ENCODE assay signal across 11 cellular contexts in the genomic region with DNA sequence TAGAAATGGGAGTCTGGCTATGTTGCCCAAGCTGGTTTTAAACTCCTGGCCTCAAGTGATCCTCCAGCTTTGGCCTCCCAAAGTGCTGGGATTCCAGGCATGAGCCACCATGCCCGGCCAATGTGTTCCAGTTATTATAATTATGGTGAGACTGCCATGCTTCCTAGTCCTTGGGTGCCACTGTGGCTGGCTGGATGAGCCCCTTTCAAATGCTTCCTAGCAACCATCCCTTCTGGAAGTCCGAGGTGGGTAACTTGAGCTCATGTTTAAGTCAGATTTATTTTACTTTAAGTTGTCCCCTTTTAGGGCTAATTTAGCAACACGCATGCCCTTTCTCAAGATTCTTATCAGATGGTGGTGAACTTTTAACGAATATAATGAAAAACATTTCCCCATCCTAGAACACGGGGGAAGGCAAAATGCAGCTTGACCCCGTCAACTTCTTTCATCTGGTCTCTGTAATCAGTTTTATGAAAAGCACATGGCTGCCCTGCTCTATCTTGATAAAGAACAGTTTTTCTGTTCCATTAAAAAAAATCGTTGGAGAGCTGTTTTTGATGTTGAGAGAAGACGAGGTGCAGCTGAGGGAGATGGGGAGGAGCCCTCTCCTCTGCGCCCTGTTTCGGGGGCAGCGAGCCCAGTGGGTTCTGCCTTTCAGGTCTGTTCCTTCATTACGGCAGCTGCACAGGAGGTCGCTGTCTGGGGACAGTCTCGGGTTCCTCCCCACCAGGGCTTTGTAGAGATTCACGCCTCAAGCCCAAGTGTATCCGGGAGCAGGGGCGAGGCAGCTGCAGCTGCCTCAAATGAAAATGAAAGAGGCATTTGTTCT.
DNase-seq lines count a peak whose midpoint lies in the region; ATAC-seq and TF ChIP-seq lines count a peak whose summit lies in the region.
"Had no signal": no experiment of that assay in that cellular context is flagged by ENCODE, and none has a peak within 500 bp of the region (broad histone marks: within the 10 kb centered on the region; RNA-seq: fewer than 3 reads in every experiment).

No MANE protein-coding gene starts in this region.

- no peak overlapping the region for H3K18ac ChIP-seq in mesendoderm (ENCODE audit: low read length)

- POLR2A ChIA-PET in CD4-positive, alpha-beta T cell (lab: Charles Lee) = interaction anchor here (1.2 kb wide), 1 partner anchor 24 kb away, joined by 3 read pairs; no protein-coding TSS in a partner anchor
- POLR2A ChIA-PET in naive thymus-derived CD8-positive, alpha-beta T cell (lab: Charles Lee) = interaction anchor here (0.9 to 1.8 kb wide), 3 partner anchors 9 to 25 kb away, joined by 3 to 7 read pairs (median 4); no protein-coding TSS in a partner anchor

- no CpG with 5 or more reads among the region's 17 CpGs for WGBS in mesendoderm (ENCODE audit: extremely low coverage, insufficient coverage, low lambda C conversion rate)

- no peak overlapping the region for H4K8ac ChIP-seq in mesendoderm (ENCODE audit: low read depth, low read length)

- CTCF ChIA-PET in CD4-positive, alpha-beta T cell (lab: Charles Lee) = interaction anchor here (2.6 kb wide), 1 partner anchor 9 kb away, joined by 9 read pairs; no protein-coding TSS in a partner anchor

- no peaks in the 10 kb centered on the region for H3K36me3 Mint-ChIP-seq in CD4-positive, alpha-beta T cell (ENCODE audit: low read depth)
- peaks cover 21% of the 10 kb centered on the region for H3K36me3 Mint-ChIP-seq in T-helper 1 cell treated with Interleukin-12 subunit alpha and Interleukin-12 subunit beta and Interleukin-4 antibody, amounts not matched to agents 30 μg/mL and 1 μg/mL, for 36 hours (ENCODE audit: low read depth)
- H3K36me3 Mint-ChIP-seq in naive thymus-derived CD8-positive, alpha-beta T cell = peaks cover 0 to 6% (median 4%) of the 10 kb centered on the region in 3 donors
- H3K36me3 Mint-ChIP-seq: CD14-positive monocyte had no signal

- ATAC-seq in CD4-positive, alpha-beta T cell (ENCODE audit: poor library complexity) = peak; percentile 73
- peak; percentile 85 to 91 for ATAC-seq in naive thymus-derived CD8-positive, alpha-beta T cell

- H3K79me2 ChIP-seq in mesendoderm (ENCODE audit: control insufficient read depth, insufficient read depth, low read length) = no peaks in the 10 kb centered on the region

- peaks cover 30% of the 10 kb centered on the region for H3K4me1 Mint-ChIP-seq in CD4-positive, alpha-beta T cell (ENCODE audit: low read depth)
- H3K4me1 Mint-ChIP-seq in T-helper 1 cell treated with Interleukin-12 subunit alpha and Interleukin-12 subunit beta and Interleukin-4 antibody, amounts not matched to agents 30 μg/mL and 1 μg/mL, for 36 hours (ENCODE audit: low read depth) = peaks cover 43% of the 10 kb centered on the region
- peaks cover 14 to 31% (median 24%) of the 10 kb centered on the region in 4 donors for H3K4me1 Mint-ChIP-seq in naive thymus-derived CD8-positive, alpha-beta T cell
- H3K4me1 Mint-ChIP-seq: CD14-positive monocyte had no signal

- no peak overlapping the region for H2AK5ac ChIP-seq in mesendoderm (ENCODE audit: low read length)

- peak in 7 of 10 experiments; percentile 10 to 41 (median 22) for DNase-seq in CD4-positive, alpha-beta T cell
- DNase-seq in activated gamma-delta T cell treated with anti-CD3 and anti-CD28 coated beads, Interleukin-2, amount 50 U/mL, for 16 hours (ENCODE audit: low read depth) = peak; percentile 31
- peak in 4 of 10 donors; percentile 15 to 32 (median 24) for DNase-seq in naive thymus-derived CD8-positive, alpha-beta T cell
- no peak for DNase-seq in NCI-H146 treated with DMSO at 0.1 percent for 48 hours (lab: John Stamatoyannopoulos, UW; ENCODE audit: unreplicated experiment)
- DNase-seq in mesendoderm = no peak
- no peak for DNase-seq in GM03348 (ENCODE audit: low spot score)
- no peak for DNase-seq in SKM-1 (lab: John Stamatoyannopoulos, UW; ENCODE audit: unreplicated experiment)
- DNase-seq: cerebellar nuclear complex, NCI-H1436 had no signal

- no peak overlapping the region for H3K9ac ChIP-seq in mesendoderm (ENCODE audit: low read length)

- no peak overlapping the region for H3K56ac ChIP-seq in mesendoderm (ENCODE audit: low read length)

- H3K23ac ChIP-seq in mesendoderm (ENCODE audit: low read length) = no peak overlapping the region

- H3K4me1 ChIP-seq in mesendoderm (ENCODE audit: control insufficient read depth, low read depth, low read length) = no peaks in the 10 kb centered on the region

- H2BK5ac ChIP-seq in mesendoderm (ENCODE audit: low read length) = no peak overlapping the region

- peaks cover 3% of the 10 kb centered on the region for H3K9me3 Mint-ChIP-seq in CD4-positive, alpha-beta T cell
- H3K9me3 Mint-ChIP-seq in T-helper 1 cell treated with Interleukin-12 subunit alpha and Interleukin-12 subunit beta and Interleukin-4 antibody, amounts not matched to agents 30 μg/mL and 1 μg/mL, for 36 hours = peaks cover 17% of the 10 kb centered on the region
- H3K9me3 Mint-ChIP-seq in naive thymus-derived CD8-positive, alpha-beta T cell = peaks cover 0 to 13% (median 8%) of the 10 kb centered on the region in 9 donors

- H2BK15ac ChIP-seq in mesendoderm (replicated peaks; ENCODE audit: low read depth) = no peak overlapping the region

- H3K4me3 ChIP-seq in mesendoderm (ENCODE audit: low read length) = no peak overlapping the region

- intact Hi-C loops in CD4-positive, alpha-beta T cell (cut with DNase I, micrococcal nuclease) = no loop called here

- no peak overlapping the region for H4K5ac ChIP-seq in mesendoderm (ENCODE audit: low read length)

- no peaks in the 10 kb centered on the region for H3K9me3 ChIP-seq in CD4-positive, alpha-beta T cell (ENCODE audit: control insufficient read depth, low read length)

- H3K27ac Mint-ChIP-seq in CD4-positive, alpha-beta T cell = peak overlapping the region; percentile 83
- H3K27ac Mint-ChIP-seq in T-helper 1 cell treated with Interleukin-12 subunit alpha and Interleukin-12 subunit beta and Interleukin-4 antibody, amounts not matched to agents 30 μg/mL and 1 μg/mL, for 36 hours = peak overlapping the region; percentile 80
- H3K27ac Mint-ChIP-seq in naive thymus-derived CD8-positive, alpha-beta T cell = peak overlapping the region; percentile 72 to 95 (median 90)
- H3K27ac Mint-ChIP-seq: CD14-positive monocyte had no signal

- no peaks in the 10 kb centered on the region for H3K27me3 Mint-ChIP-seq in CD4-positive, alpha-beta T cell
- peaks cover 14% of the 10 kb centered on the region for H3K27me3 Mint-ChIP-seq in T-helper 1 cell treated with Interleukin-12 subunit alpha and Interleukin-12 subunit beta and Interleukin-4 antibody, amounts not matched to agents 30 μg/mL and 1 μg/mL, for 36 hours (ENCODE audit: low read depth)
- H3K27me3 Mint-ChIP-seq in naive thymus-derived CD8-positive, alpha-beta T cell = no peaks in the 10 kb centered on the region

- H2BK120ac ChIP-seq in mesendoderm (ENCODE audit: low read depth, low read length) = no peak overlapping the region

- H3K4me3 Mint-ChIP-seq in CD4-positive, alpha-beta T cell = peak overlapping the region; percentile 88
- peak overlapping the region; percentile 76 for H3K4me3 Mint-ChIP-seq in T-helper 1 cell treated with Interleukin-12 subunit alpha and Interleukin-12 subunit beta and Interleukin-4 antibody, amounts not matched to agents 30 μg/mL and 1 μg/mL, for 36 hours
- peak overlapping the region; percentile 78 to 93 (median 88) for H3K4me3 Mint-ChIP-seq in naive thymus-derived CD8-positive, alpha-beta T cell
- H3K4me3 Mint-ChIP-seq: CD14-positive monocyte had no signal

- H3K36me3 ChIP-seq in mesendoderm (ENCODE audit: control insufficient read depth, insufficient read depth, low read length) = no peaks in the 10 kb centered on the region

- no peak overlapping the region for H3K4ac ChIP-seq in mesendoderm (ENCODE audit: low read depth, low read length)

- no peak overlapping the region for H3K27ac ChIP-seq in CD4-positive, alpha-beta T cell (ENCODE audit: low read depth, low read length)
- no peak overlapping the region for H3K27ac ChIP-seq in mesendoderm (ENCODE audit: low read depth, low read length)

- no peaks in the 10 kb centered on the region for H3K27me3 ChIP-seq in CD4-positive, alpha-beta T cell (ENCODE audit: control insufficient read depth, insufficient read depth, low read length)
- H3K27me3 ChIP-seq in mesendoderm (ENCODE audit: insufficient read depth, low read length, poor library complexity) = no peaks in the 10 kb centered on the region

- no peaks in the 10 kb centered on the region for H3K79me1 ChIP-seq in mesendoderm (ENCODE audit: low read length)

- no peak overlapping the region for H3K4me2 ChIP-seq in mesendoderm (ENCODE audit: low read length)

- TF ChIP-seq CTCF in CD4-positive, alpha-beta T cell (IDR thresholded peaks at IDR 0.05) = no peak

Comparison
In these comparisons a context has a peak if more than half of its experiments do, and no peak if none do; other contexts are left out.
1. DNase-seq: peak in CD4-positive, alpha-beta T cell (7 of 10) and activated gamma-delta T cell treated with anti-CD3 and anti-CD28 coated beads, Interleukin-2, amount 50 U/mL, for 16 hours (single experiment); none in NCI-H146 treated with DMSO at 0.1 percent for 48 hours (single experiment), mesendoderm (single experiment), GM03348 (single experiment) and SKM-1 (single experiment).
2. Peak in every context shown above with its lines, with median percentiles within 50 percentile points of each other: H3K27ac Mint-ChIP-seq and H3K4me3 Mint-ChIP-seq.